In genomic region chr20:45863543-45864470, GRCh38 we compare ENCODE assay signal across 14 cellular contexts.
"Had no signal": no experiment of that assay in that cellular context is flagged by ENCODE, and none has a peak within 500 bp of the region (broad histone marks: within the 10 kb centered on the region; RNA-seq: fewer than 3 reads in every experiment).

No MANE protein-coding gene starts in this region.

- H3K36me3 Mint-ChIP-seq: mesothelial cell of epicardium had no signal

- H3K4me1 ChIP-seq: lower lobe of right lung, thyroid gland, uterus had no signal

- H3K4me3 Mint-ChIP-seq: mesothelial cell of epicardium had no signal

- H3K9me3 Mint-ChIP-seq: activated T-helper 2 cell treated with anti-CD3 and anti-CD28 coated beads, Interferon-gamma antibody, Interleukin-2, Interleukin-4, amounts not matched to agents 10 μg/mL and 5 μg/mL and 100 μg/mL, durations not matched to agents 14 hours and 24 hours and 36 hours; mesothelial cell of epicardium had no signal

- H3K9me3 ChIP-seq: adrenal gland, gastrocnemius medialis, lower lobe of right lung, thyroid gland, uterus had no signal

- H3K36me3 ChIP-seq: adrenal gland, gastrocnemius medialis, lower lobe of right lung, thyroid gland, uterus had no signal

- H3K27ac Mint-ChIP-seq: activated T-helper 2 cell treated with anti-CD3 and anti-CD28 coated beads, Interferon-gamma antibody, Interleukin-2, Interleukin-4, amounts not matched to agents 10 μg/mL and 5 μg/mL and 100 μg/mL, durations not matched to agents 14 hours and 24 hours and 36 hours; mesothelial cell of epicardium had no signal

- DNase-seq: activated CD4-positive, alpha-beta T cell treated with anti-CD3 and anti-CD28 coated beads, Interleukin-2, amount 50 U/mL, for 1 hour; activated naive CD4-positive, alpha-beta T cell treated with anti-CD3 and anti-CD28 coated beads, Interleukin-2, amount 50 U/mL, for 16 hours; adrenal gland; caudate nucleus; effector CD4-positive, alpha-beta T cell; gastrocnemius medialis; kidney glomerular epithelial cell; lower lobe of right lung; thyroid gland; uterus had no signal

- H3K27me3 ChIP-seq: adrenal gland, gastrocnemius medialis, thyroid gland, uterus had no signal

- ATAC-seq: gastrocnemius medialis, lower lobe of right lung had no signal

- H3K27ac ChIP-seq: adrenal gland, coronary artery, gastrocnemius medialis, lower lobe of right lung, skin epidermis, thyroid gland, uterus had no signal

- H3K4me3 ChIP-seq: adrenal gland, coronary artery, gastrocnemius medialis, lower lobe of right lung, skin epidermis, thyroid gland, uterus had no signal
